ENCODE assay signal across 28 cellular contexts in genomic region chr6:160337991-160338390, GRCh38. TPM values are rescaled to one million over a fixed set of nuclear protein-coding genes. Genes with fewer than 3 reads are reported as not detected.
"Had no signal": no experiment of that assay in that cellular context is flagged by ENCODE, and none has a peak within 500 bp of the region (broad histone marks: within the 10 kb centered on the region; RNA-seq: fewer than 3 reads in every experiment).

No MANE protein-coding gene starts in this region.

- ATAC-seq: activated CD8-positive, alpha-beta T cell treated with anti-CD3 and anti-CD28 coated beads, Interleukin-2, amount 10 ng/mL, durations not matched to agents 7 days and 5 days; natural killer cell; upper lobe of right lung had no signal

- H3K4me3 Mint-ChIP-seq: activated B cell treated with CpG ODN at 0.5 μM for 24 hours; activated CD8-positive, alpha-beta T cell treated with anti-CD3 and anti-CD28 coated beads, Interleukin-2, amount 10 ng/mL, durations not matched to agents 7 days and 5 days; activated naive CD4-positive, alpha-beta T cell treated with anti-CD3 and anti-CD28 coated beads, Interleukin-2, amount 10 ng/mL, durations not matched to agents 7 days and 5 days; memory B cell; natural killer cell; neural progenitor cell; T-helper 2 cell treated with Interferon-gamma antibody and Interleukin-4, amounts not matched to agents 5 μg/mL and 100 μg/mL, for 36 hours had no signal

- H2AFZ ChIP-seq: neural progenitor cell, parathyroid adenoma had no signal

- H3K9me3 Mint-ChIP-seq: activated B cell treated with CpG ODN at 0.5 μM for 24 hours; activated naive CD4-positive, alpha-beta T cell treated with anti-CD3 and anti-CD28 coated beads, Interleukin-2, amount 10 ng/mL, durations not matched to agents 7 days and 5 days; memory B cell; natural killer cell; neural progenitor cell; T-helper 2 cell treated with Interferon-gamma antibody and Interleukin-4, amounts not matched to agents 5 μg/mL and 100 μg/mL, for 36 hours had no signal

- H3K9ac ChIP-seq: neural progenitor cell, parathyroid adenoma had no signal

- H3K27ac ChIP-seq: coronary artery, dorsolateral prefrontal cortex, esophagus muscularis mucosa, gastrocnemius medialis, neural progenitor cell, parathyroid adenoma, right atrium auricular region, suprapubic skin, tibial artery, upper lobe of right lung had no signal

- H3K27me3 ChIP-seq: esophagus muscularis mucosa, gastrocnemius medialis, neural progenitor cell, right atrium auricular region, suprapubic skin, tibial artery, upper lobe of right lung had no signal

- H3K4me3 ChIP-seq: coronary artery, dorsolateral prefrontal cortex, esophagus muscularis mucosa, gastrocnemius medialis, neural progenitor cell, psoas muscle, right atrium auricular region, suprapubic skin, tibial artery, upper lobe of right lung had no signal

- H3K4me2 ChIP-seq: neural progenitor cell had no signal

- H3K4me1 ChIP-seq: esophagus muscularis mucosa, gastrocnemius medialis, neural progenitor cell, parathyroid adenoma, right atrium auricular region, suprapubic skin, upper lobe of right lung had no signal

- H3K9me3 ChIP-seq: esophagus muscularis mucosa, gastrocnemius medialis, psoas muscle, right atrium auricular region, suprapubic skin, tibial artery, upper lobe of right lung had no signal

- H3K36me3 Mint-ChIP-seq: activated naive CD4-positive, alpha-beta T cell treated with anti-CD3 and anti-CD28 coated beads, Interleukin-2, amount 10 ng/mL, durations not matched to agents 7 days and 5 days; memory B cell; natural killer cell; neural progenitor cell had no signal

- DNase-seq: activated B cell treated with CpG ODN at 0.5 μM for 24 hours; activated CD4-positive, alpha-beta T cell treated with anti-CD3 and anti-CD28 coated beads, Interleukin-2, amount 50 U/mL, for 1 hour; activated CD8-positive, alpha-beta T cell treated with anti-CD3 and anti-CD28 coated beads, Interleukin-2, amount 10 ng/mL, durations not matched to agents 7 days and 5 days; activated effector memory CD4-positive, alpha-beta T cell treated with anti-CD3 and anti-CD28 coated beads, Interleukin-2, amount 50 U/mL, for 16 hours; activated naive CD4-positive, alpha-beta T cell treated with anti-CD3 and anti-CD28 coated beads, Interleukin-2, amount 10 ng/mL, durations not matched to agents 7 days and 5 days; activated T-cell treated with anti-CD3 and anti-CD28 coated beads for 4 hours; amygdala; dorsolateral prefrontal cortex; effector memory CD4-positive, alpha-beta T cell; glutamatergic neuron; islet precursor cell; natural killer cell; occipital lobe; psoas muscle; stimulated activated naive CD4-positive, alpha-beta T cell; T-helper 1 cell; tibial artery; upper lobe of right lung had no signal

- H3K27ac Mint-ChIP-seq: activated B cell treated with CpG ODN at 0.5 μM for 24 hours; activated CD8-positive, alpha-beta T cell treated with anti-CD3 and anti-CD28 coated beads, Interleukin-2, amount 10 ng/mL, durations not matched to agents 7 days and 5 days; activated naive CD4-positive, alpha-beta T cell treated with anti-CD3 and anti-CD28 coated beads, Interleukin-2, amount 10 ng/mL, durations not matched to agents 7 days and 5 days; memory B cell; natural killer cell; neural progenitor cell; T-helper 2 cell treated with Interferon-gamma antibody and Interleukin-4, amounts not matched to agents 5 μg/mL and 100 μg/mL, for 36 hours had no signal

- H3K4me1 Mint-ChIP-seq: activated B cell treated with CpG ODN at 0.5 μM for 24 hours; activated naive CD4-positive, alpha-beta T cell treated with anti-CD3 and anti-CD28 coated beads, Interleukin-2, amount 10 ng/mL, durations not matched to agents 7 days and 5 days; memory B cell; neural progenitor cell had no signal

- H3K36me3 ChIP-seq: esophagus muscularis mucosa, gastrocnemius medialis, neural progenitor cell, right atrium auricular region, suprapubic skin, tibial artery, upper lobe of right lung had no signal

RNA-seq across cellular contexts. Expression of gene SLC22A3, which starts 10.2 kb away (rescaled TPM):
- total RNA-seq: activated B cell treated with CpG ODN at 0.5 μM for 24 hours; activated CD8-positive, alpha-beta T cell treated with anti-CD3 and anti-CD28 coated beads, Interleukin-2, amount 10 ng/mL, durations not matched to agents 7 days and 5 days; mononuclear cell; natural killer cell had no signal
